32 cellular contexts compared by ENCODE assay signal in the genomic region with DNA sequence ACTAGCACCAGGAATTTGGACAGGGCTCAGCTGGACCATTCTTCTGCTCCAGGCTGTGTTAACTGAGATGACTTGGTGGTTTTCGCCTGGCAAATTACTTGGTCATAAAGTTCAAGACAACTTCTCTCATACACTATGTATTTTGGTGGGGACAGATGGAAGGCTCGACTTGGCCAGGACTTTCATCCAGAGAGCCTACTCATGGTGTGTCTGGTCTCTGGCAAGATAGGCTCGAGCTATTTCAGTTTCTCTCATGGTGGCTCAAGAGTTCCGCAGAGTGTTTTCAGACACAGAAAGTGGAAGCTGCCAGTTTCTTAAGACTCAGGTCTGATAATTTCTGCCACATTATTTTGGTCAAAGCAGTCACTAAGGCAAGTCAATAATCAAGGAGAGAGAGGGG.
"Had no signal": no experiment of that assay in that cellular context is flagged by ENCODE, and none has a peak within 500 bp of the region (broad histone marks: within the 10 kb centered on the region; RNA-seq: fewer than 3 reads in every experiment).

No MANE protein-coding gene starts in this region.

- H3K9me3 ChIP-seq: MG63, SK-N-SH had no signal

- DNase-seq: Kasumi-1, KG1, MG63, NCI-H1048, NCI-H1092 treated with DMSO at 0.1 percent for 48 hours, NCI-H1105 treated with DMSO at 0.1 percent for 48 hours, NCI-H1417, NCI-H1436, NCI-H146, NCI-H1694, NCI-H187, NCI-H1930, NCI-H2029 treated with DMSO at 0.1 percent for 48 hours, NCI-H2081 treated with DMSO at 0.1 percent for 48 hours, NCI-H2107, NCI-H2171, NCI-H226, NCI-H446 treated with DMSO at 0.1 percent for 48 hours, NCI-H510A, NCI-H524, NCI-H526, NCI-H69, NCI-H748 treated with DMSO at 0.1 percent for 48 hours, NCI-H82, PC-9, Right ventricle myocardium superior, SHP77 treated with DMSO at 0.1 percent for 48 hours, SK-N-SH, SW 1271 had no signal

- ATAC-seq: Panc1 had no signal

- H3K9ac ChIP-seq: SK-N-SH had no signal

- H2AFZ ChIP-seq: PC-9 had no signal

- H3K4me1 ChIP-seq: SJSA1 had no signal

- H3K27me3 ChIP-seq: SJSA1 had no signal

- H3K4me2 ChIP-seq: PC-9, SK-N-SH had no signal

- H3K9me2 ChIP-seq: SK-N-SH had no signal

- H3K4me3 ChIP-seq: MG63, PC-9, SJSA1 had no signal

- H3K27ac ChIP-seq: PC-9, RWPE1, SJSA1 had no signal

- H3K36me3 ChIP-seq: MG63, SJSA1 had no signal
